ENCODE assay signal across 22 cellular contexts in the genomic region with DNA sequence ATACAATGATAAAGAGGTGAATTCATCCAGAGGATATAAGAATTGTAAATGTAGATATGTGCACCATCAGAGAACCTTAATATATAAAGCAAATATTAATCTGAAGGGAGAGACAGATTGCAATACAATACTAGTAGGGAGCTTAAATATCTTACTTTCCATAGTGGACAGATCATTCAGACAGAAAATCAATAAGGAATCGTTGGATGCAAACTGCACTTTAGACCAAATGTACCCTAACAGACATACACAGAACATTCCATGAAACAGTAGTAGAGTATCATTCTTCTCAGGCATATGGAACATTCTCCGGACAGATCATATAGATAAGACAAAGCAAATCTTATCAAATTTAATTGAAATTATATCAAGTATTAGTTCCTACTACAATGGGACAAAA.
"Had no signal": no experiment of that assay in that cellular context is flagged by ENCODE, and none has a peak within 500 bp of the region (broad histone marks: within the 10 kb centered on the region; RNA-seq: fewer than 3 reads in every experiment).

No MANE protein-coding gene starts in this region.

- DNase-seq: IMR-90, Karpas-422, KG1, MG63, NCI-H1092, NCI-H1105 treated with DMSO at 0.1 percent for 48 hours, NCI-H1417 treated with DMSO at 0.1 percent for 48 hours, NCI-H187, NCI-H2029, NCI-H2081 treated with DMSO at 0.1 percent for 48 hours, NCI-H2171, NCI-H226, NCI-H446, NCI-H510A, NCI-H524 treated with DMSO at 0.1 percent for 48 hours, NCI-H69, NCI-H774, Right ventricle myocardium superior, RPMI8226, SIG-M5 had no signal

- H3K9me3 ChIP-seq: SJSA1 had no signal

- H3K27ac ChIP-seq: SJSA1, SK-N-MC had no signal
